ENCODE assay signal across 18 cellular contexts in genomic region chr14:104104006-104104901, GRCh38. TPM values are rescaled to one million over a fixed set of nuclear protein-coding genes. Genes with fewer than 3 reads are reported as not detected.
DNase-seq lines count a peak whose midpoint lies in the region; TF ChIP-seq lines count a peak whose summit lies in the region.
"Had no signal": no experiment of that assay in that cellular context is flagged by ENCODE, and none has a peak within 500 bp of the region (broad histone marks: within the 10 kb centered on the region; RNA-seq: fewer than 3 reads in every experiment).

No MANE protein-coding gene starts in this region.

- H3K79me2 ChIP-seq in H9 (ENCODE audit: insufficient read depth, low read length) = no peaks in the 10 kb centered on the region

- H3K9me3 Mint-ChIP-seq in H9 = no peaks in the 10 kb centered on the region
- no peaks in the 10 kb centered on the region for H3K9me3 Mint-ChIP-seq in glutamatergic neuron (ENCODE audit: unreplicated experiment)
- H3K9me3 Mint-ChIP-seq: activated CD4-positive, alpha-beta T cell treated with anti-CD3 and anti-CD28 coated beads, Interleukin-2, amount 10 ng/mL, durations not matched to agents 24 days and 14 days; HFFc6 had no signal

- H3K4me3 ChIP-seq in BE2C (ENCODE audit: low read depth, low read length) = no peak overlapping the region
- no peak overlapping the region for H3K4me3 ChIP-seq in neuronal stem cell (ENCODE audit: low read length in 2 of 2)
- H3K4me3 ChIP-seq: MG63, thoracic aorta had no signal

- H3K27ac Mint-ChIP-seq in H9 = no peak overlapping the region
- H3K27ac Mint-ChIP-seq in glutamatergic neuron (ENCODE audit: unreplicated experiment) = no peak overlapping the region
- H3K27ac Mint-ChIP-seq: activated CD4-positive, alpha-beta T cell treated with anti-CD3 and anti-CD28 coated beads, Interleukin-2, amount 10 ng/mL, durations not matched to agents 24 days and 14 days; HFFc6 had no signal

- no peak overlapping the region for H3K56ac ChIP-seq in H9 (ENCODE audit: insufficient read length, low read depth, low read length)

- H3T11ph ChIP-seq in H9 (ENCODE audit: low read length) = no peak overlapping the region

- H3K27me3 Mint-ChIP-seq in H9 (ENCODE audit: low read depth) (no peaks in the 10 kb centered on the region), glutamatergic neuron (ENCODE audit: unreplicated experiment) (peaks cover 6% of the 10 kb centered on the region)
- H3K27me3 Mint-ChIP-seq: activated CD4-positive, alpha-beta T cell treated with anti-CD3 and anti-CD28 coated beads, Interleukin-2, amount 10 ng/mL, durations not matched to agents 24 days and 14 days had no signal

- no CpG with 5 or more reads among the region's 37 CpGs for WGBS in H9 (ENCODE audit: extremely low coverage, insufficient read length, low lambda C conversion rate)
- no CpG with 5 or more reads among the region's 37 CpGs for WGBS in neuronal stem cell (ENCODE audit: extremely low coverage in 2 of 2, insufficient read length in 2 of 2, insufficient replicate concordance in 1 of 2), 2 donors

- no peak overlapping the region for H4K8ac ChIP-seq in H9 (replicated peaks; ENCODE audit: insufficient read length, low read depth, low read length)
- no peak overlapping the region for H4K8ac ChIP-seq in neuronal stem cell (ENCODE audit: low read depth, low read length)

- H2BK20ac ChIP-seq in H9 (ENCODE audit: low read depth, low read length, poor library complexity, severe bottlenecking) = no peak overlapping the region

- H3K14ac ChIP-seq in H9 (ENCODE audit: insufficient read depth, low read length) (peak overlapping the region; percentile 41; the same call in 1 of the 2 replicates), neuronal stem cell (ENCODE audit: low read length) (peak overlapping the region; percentile 63)

- no peak for TF ChIP-seq CTCF in BE2C (IDR thresholded peaks at IDR 0.05; ENCODE audit: low read depth, low read length)
- no peak for TF ChIP-seq CTCF in H9 (conservative IDR thresholded peaks at IDR 0.05)
- TF ChIP-seq CTCF in glutamatergic neuron (IDR thresholded peaks at IDR 0.05; ENCODE audit: partially characterized antibody, unreplicated experiment) = no peak

- H2BK120ac ChIP-seq in H9 (ENCODE audit: low read depth, low read length, poor library complexity, severe bottlenecking) (no peak overlapping the region), neuronal stem cell (ENCODE audit: low read depth, low read length) (peak overlapping the region; percentile 61)

- H4K91ac ChIP-seq in H9 (ENCODE audit: insufficient read length, low read depth, low read length) = no peak overlapping the region
- no peak overlapping the region for H4K91ac ChIP-seq in neuronal stem cell (ENCODE audit: low read depth, low read length, poor library complexity)

- DNase-seq in BE2C (peak; percentile 18), H9 (no peak), glutamatergic neuron (peak; percentile 10), neuronal stem cell (ENCODE audit: low spot score) (no peak), HCEC 1CT (no peak), NCI-H526 treated with DMSO at 0.1 percent for 48 hours (lab: John Stamatoyannopoulos, UW) (no peak), anterior cingulate cortex (lab: John Stamatoyannopoulos, UW) (no peak)
- DNase-seq: activated CD4-positive, alpha-beta T cell treated with anti-CD3 and anti-CD28 coated beads, Interleukin-2, amount 10 ng/mL, durations not matched to agents 24 days and 14 days; cerebellar nuclear complex; HFFc6; IMR-90; MG63; NCI-H187 treated with DMSO at 0.1 percent for 48 hours; NCI-H446 had no signal

- H2BK15ac ChIP-seq in H9 (ENCODE audit: low read depth, low read length) (no peak overlapping the region), neuronal stem cell (ENCODE audit: low read length) (peak overlapping the region; percentile 99)

- H4K20me1 ChIP-seq in H9 (ENCODE audit: control insufficient read depth, insufficient read depth, insufficient read length) = no peaks in the 10 kb centered on the region

- H3K4ac ChIP-seq in H9 (ENCODE audit: low read depth, low read length) (no peak overlapping the region), neuronal stem cell (ENCODE audit: low read length) (peak overlapping the region; percentile 42)

- H3K27ac ChIP-seq in H9 (ENCODE audit: insufficient read length, low read depth, low read length) (no peak overlapping the region), neuronal stem cell (replicated peaks; ENCODE audit: low read length) (no peak overlapping the region)
- H3K27ac ChIP-seq: HL-60, thoracic aorta had no signal

- H3K4me1 ChIP-seq in BE2C = no peaks in the 10 kb centered on the region
- H3K4me1 ChIP-seq in H9 (ENCODE audit: insufficient read depth, low read length) = no peaks in the 10 kb centered on the region; the same call in 1 of the 2 replicates
- peaks cover 13 to 21% of the 10 kb centered on the region in 2 donors for H3K4me1 ChIP-seq in neuronal stem cell (ENCODE audit: control insufficient read depth in 2 of 2, insufficient read depth in 1 of 2, low read depth in 1 of 2, low read length in 2 of 2)

- H3K4me3 Mint-ChIP-seq in H9 (no peak overlapping the region), glutamatergic neuron (ENCODE audit: unreplicated experiment) (no peak overlapping the region)
- H3K4me3 Mint-ChIP-seq: activated CD4-positive, alpha-beta T cell treated with anti-CD3 and anti-CD28 coated beads, Interleukin-2, amount 10 ng/mL, durations not matched to agents 24 days and 14 days; HFFc6 had no signal

- H2BK12ac ChIP-seq in H9 (ENCODE audit: insufficient read length, low read depth, low read length) (no peak overlapping the region), neuronal stem cell (ENCODE audit: low read length) (peak overlapping the region; percentile 63)

- H3K36me3 ChIP-seq in BE2C = no peaks in the 10 kb centered on the region
- H3K36me3 ChIP-seq in neuronal stem cell (replicated peaks in 1 of 2; ENCODE audit: control insufficient read depth in 2 of 2, insufficient read depth in 2 of 2, low read length in 2 of 2) = no peaks in the 10 kb centered on the region
- H3K36me3 ChIP-seq: MG63, thoracic aorta had no signal

- H2AK5ac ChIP-seq in H9 (ENCODE audit: insufficient read length, low read length) (no peak overlapping the region), neuronal stem cell (ENCODE audit: low read depth, low read length) (peak overlapping the region; percentile 72)

- no peaks in the 10 kb centered on the region for H3K79me1 ChIP-seq in H9 (ENCODE audit: insufficient read depth, low read depth, low read length, poor library complexity, severe bottlenecking)
- no peaks in the 10 kb centered on the region for H3K79me1 ChIP-seq in neuronal stem cell (ENCODE audit: low read depth, low read length)

- peaks cover 2 to 11% of the 10 kb centered on the region in 2 experiments; a peak in 3 of 4 replicates for H3K4me1 Mint-ChIP-seq in H9
- no peaks in the 10 kb centered on the region for H3K4me1 Mint-ChIP-seq in glutamatergic neuron (ENCODE audit: low read depth, unreplicated experiment)
- H3K4me1 Mint-ChIP-seq: activated CD4-positive, alpha-beta T cell treated with anti-CD3 and anti-CD28 coated beads, Interleukin-2, amount 10 ng/mL, durations not matched to agents 24 days and 14 days had no signal

- no peaks in the 10 kb centered on the region for H3K23me2 ChIP-seq in H9 (ENCODE audit: insufficient read length, low read depth, low read length, poor library complexity, severe bottlenecking)

- no peak overlapping the region for H2BK5ac ChIP-seq in H9 (ENCODE audit: insufficient read length, low read length)
- peak overlapping the region; percentile 43 for H2BK5ac ChIP-seq in neuronal stem cell (ENCODE audit: low read length)

- H2AFZ ChIP-seq in H9 (ENCODE audit: low read length) (no peak overlapping the region), neuronal stem cell (ENCODE audit: low read length) (no peak overlapping the region)

- H3K36me3 Mint-ChIP-seq in H9 (ENCODE audit: insufficient read depth in 1 of 3, low read depth in 3 of 3) (no peaks in the 10 kb centered on the region), glutamatergic neuron (ENCODE audit: unreplicated experiment) (no peaks in the 10 kb centered on the region)

- H3K9ac ChIP-seq in H9 (ENCODE audit: extremely low read depth, insufficient read length, low read length) (no peak overlapping the region), neuronal stem cell (ENCODE audit: low read depth, low read length, poor library complexity) (no peak overlapping the region)

- H3K18ac ChIP-seq in H9 (ENCODE audit: insufficient read length, low read depth, low read length) (no peak overlapping the region), neuronal stem cell (ENCODE audit: low read length) (peak overlapping the region; percentile 96)

- H3K27me3 ChIP-seq in BE2C = no peaks in the 10 kb centered on the region
- H3K27me3 ChIP-seq in H9 (ENCODE audit: insufficient read depth, low read length) = no peaks in the 10 kb centered on the region
- peaks cover 0 to 48% (median 0%) of the 10 kb centered on the region in 3 experiments for H3K27me3 ChIP-seq in neuronal stem cell (ENCODE audit: control insufficient read depth in 3 of 3, insufficient read depth in 3 of 3, low read depth in 1 of 3, low read length in 3 of 3)
- H3K27me3 ChIP-seq: MG63 had no signal

- H4K5ac ChIP-seq in H9 (ENCODE audit: insufficient read length, low read depth, low read length) = no peak overlapping the region

- H3K23ac ChIP-seq in H9 (ENCODE audit: insufficient read length, low read depth, low read length) = no peak overlapping the region
- H3K23ac ChIP-seq in neuronal stem cell (ENCODE audit: low read depth, low read length, poor library complexity) = peak overlapping the region; percentile 75

- H3K4me2 ChIP-seq in H9 (ENCODE audit: insufficient read depth, insufficient read length, low read length) (no peak overlapping the region), neuronal stem cell (ENCODE audit: insufficient read depth, low read length, poor library complexity, severe bottlenecking) (no peak overlapping the region)

- no peaks in the 10 kb centered on the region for H3K9me3 ChIP-seq in BE2C
- H3K9me3 ChIP-seq in H9 (ENCODE audit: control insufficient read depth, low read depth, low read length) = no peaks in the 10 kb centered on the region
- H3K9me3 ChIP-seq in neuronal stem cell (replicated peaks in 1 of 2; ENCODE audit: control insufficient read depth in 2 of 2, insufficient read depth in 1 of 2, low read depth in 1 of 2, low read length in 2 of 2) = no peaks in the 10 kb centered on the region
- H3K9me3 ChIP-seq: MG63, thoracic aorta had no signal

RNA-seq across cellular contexts. Expression of gene ASPG, which starts 18.8 kb away (rescaled TPM):
- not detected for polyA plus RNA-seq in BE2C (2012; ENCODE audit: insufficient read depth, insufficient read length, low read depth)
- total RNA-seq in H9 (2021) (0.24 and 0.33 TPM in 2 replicates), glutamatergic neuron (ENCODE audit: unreplicated experiment) (not detected)
- polyA plus RNA-seq in neuronal stem cell (2013, experiment 1 of 2) = 0.10 TPM
- 0.12 TPM for polyA plus RNA-seq in neuronal stem cell (2013, experiment 2 of 2)
- total RNA-seq: activated CD4-positive, alpha-beta T cell treated with anti-CD3 and anti-CD28 coated beads, Interleukin-2, amount 10 ng/mL, durations not matched to agents 24 days and 14 days; astrocyte; HFFc6; IMR-90; RPMI7951 had no signal
- polyA plus RNA-seq: IMR-90 had no signal

RNA-seq across cellular contexts. Expression of gene KIF26A, which starts 34.1 kb away (rescaled TPM):
- 87.1 TPM for polyA plus RNA-seq in BE2C (2012; ENCODE audit: insufficient read depth, insufficient read length, low read depth)
- 43.0 and 44.2 TPM in 2 replicates for total RNA-seq in H9 (2021)
- 5.9 TPM for total RNA-seq in glutamatergic neuron (ENCODE audit: unreplicated experiment)
- 14.6 TPM for polyA plus RNA-seq in neuronal stem cell (2013, experiment 1 of 2)
- 14.0 TPM for polyA plus RNA-seq in neuronal stem cell (2013, experiment 2 of 2)
- total RNA-seq: IMR-90, RPMI7951 had no signal
- polyA plus RNA-seq: IMR-90 had no signal

Comparison
In these comparisons a context has a peak if more than half of its experiments do, and no peak if none do; other contexts are left out.
1. DNase-seq: peak in BE2C (single experiment) and glutamatergic neuron (single experiment); none in H9 (single experiment), neuronal stem cell (single experiment), HCEC 1CT (single experiment), NCI-H526 treated with DMSO at 0.1 percent for 48 hours (single experiment) and anterior cingulate cortex (0 of 58).